1 cellular context compared by ENCODE assay signal in genomic region chr5:43482490-43483064, GRCh38.
TF ChIP-seq lines count a peak whose summit lies in the region.

No MANE protein-coding gene starts in this region.

TF ChIP-seq in GM12878, 131 proteins besides CTCF, POLR2A, EP300 and RAD21 (continued from another document):
- TF ChIP-seq CEBPB (IDR thresholded peaks at IDR 0.05; ENCODE audit: borderline replicate concordance in 1 of 2, low read depth in 2 of 2, low read length in 2 of 2) (no peak), RBBP5 (conservative IDR thresholded peaks at IDR 0.05) (no peak), CREM (IDR thresholded peaks at IDR 0.05; ENCODE audit: low read depth) (no peak), BACH1 (IDR thresholded peaks at IDR 0.05; ENCODE audit: borderline replicate concordance) (no peak), ESRRA (IDR thresholded peaks at IDR 0.05; ENCODE audit: low read length) (no peak), SREBF1 (IDR thresholded peaks at IDR 0.05; ENCODE audit: low read length) (no peak), ATF7 (IDR thresholded peaks at IDR 0.05; ENCODE audit: low read depth) (no peak), FOS (IDR thresholded peaks at IDR 0.05; ENCODE audit: borderline replicate concordance, extremely low read depth, insufficient read length) (no peak)
- TF ChIP-seq, protein P1, sequence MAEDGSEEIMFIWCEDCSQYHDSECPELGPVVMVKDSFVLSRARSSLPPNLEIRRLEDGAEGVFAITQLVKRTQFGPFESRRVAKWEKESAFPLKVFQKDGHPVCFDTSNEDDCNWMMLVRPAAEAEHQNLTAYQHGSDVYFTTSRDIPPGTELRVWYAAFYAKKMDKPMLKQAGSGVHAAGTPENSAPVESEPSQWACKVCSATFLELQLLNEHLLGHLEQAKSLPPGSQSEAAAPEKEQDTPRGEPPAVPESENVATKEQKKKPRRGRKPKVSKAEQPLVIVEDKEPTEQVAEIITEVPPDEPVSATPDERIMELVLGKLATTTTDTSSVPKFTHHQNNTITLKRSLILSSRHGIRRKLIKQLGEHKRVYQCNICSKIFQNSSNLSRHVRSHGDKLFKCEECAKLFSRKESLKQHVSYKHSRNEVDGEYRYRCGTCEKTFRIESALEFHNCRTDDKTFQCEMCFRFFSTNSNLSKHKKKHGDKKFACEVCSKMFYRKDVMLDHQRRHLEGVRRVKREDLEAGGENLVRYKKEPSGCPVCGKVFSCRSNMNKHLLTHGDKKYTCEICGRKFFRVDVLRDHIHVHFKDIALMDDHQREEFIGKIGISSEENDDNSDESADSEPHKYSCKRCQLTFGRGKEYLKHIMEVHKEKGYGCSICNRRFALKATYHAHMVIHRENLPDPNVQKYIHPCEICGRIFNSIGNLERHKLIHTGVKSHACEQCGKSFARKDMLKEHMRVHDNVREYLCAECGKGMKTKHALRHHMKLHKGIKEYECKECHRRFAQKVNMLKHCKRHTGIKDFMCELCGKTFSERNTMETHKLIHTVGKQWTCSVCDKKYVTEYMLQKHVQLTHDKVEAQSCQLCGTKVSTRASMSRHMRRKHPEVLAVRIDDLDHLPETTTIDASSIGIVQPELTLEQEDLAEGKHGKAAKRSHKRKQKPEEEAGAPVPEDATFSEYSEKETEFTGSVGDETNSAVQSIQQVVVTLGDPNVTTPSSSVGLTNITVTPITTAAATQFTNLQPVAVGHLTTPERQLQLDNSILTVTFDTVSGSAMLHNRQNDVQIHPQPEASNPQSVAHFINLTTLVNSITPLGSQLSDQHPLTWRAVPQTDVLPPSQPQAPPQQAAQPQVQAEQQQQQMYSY (CRISPR knock-in tag; IDR thresholded peaks at IDR 0.05), result no peak
- TF ChIP-seq, protein P2, sequence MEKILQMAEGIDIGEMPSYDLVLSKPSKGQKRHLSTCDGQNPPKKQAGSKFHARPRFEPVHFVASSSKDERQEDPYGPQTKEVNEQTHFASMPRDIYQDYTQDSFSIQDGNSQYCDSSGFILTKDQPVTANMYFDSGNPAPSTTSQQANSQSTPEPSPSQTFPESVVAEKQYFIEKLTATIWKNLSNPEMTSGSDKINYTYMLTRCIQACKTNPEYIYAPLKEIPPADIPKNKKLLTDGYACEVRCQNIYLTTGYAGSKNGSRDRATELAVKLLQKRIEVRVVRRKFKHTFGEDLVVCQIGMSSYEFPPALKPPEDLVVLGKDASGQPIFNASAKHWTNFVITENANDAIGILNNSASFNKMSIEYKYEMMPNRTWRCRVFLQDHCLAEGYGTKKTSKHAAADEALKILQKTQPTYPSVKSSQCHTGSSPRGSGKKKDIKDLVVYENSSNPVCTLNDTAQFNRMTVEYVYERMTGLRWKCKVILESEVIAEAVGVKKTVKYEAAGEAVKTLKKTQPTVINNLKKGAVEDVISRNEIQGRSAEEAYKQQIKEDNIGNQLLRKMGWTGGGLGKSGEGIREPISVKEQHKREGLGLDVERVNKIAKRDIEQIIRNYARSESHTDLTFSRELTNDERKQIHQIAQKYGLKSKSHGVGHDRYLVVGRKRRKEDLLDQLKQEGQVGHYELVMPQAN (conservative IDR thresholded peaks at IDR 0.05), result no peak
